Comparison of ENCODE assay signal across 15 cellular contexts in genomic region chr1:245600658-245601057, GRCh38.
DNase-seq lines count a peak whose midpoint lies in the region; FAIRE-seq and TF ChIP-seq lines count a peak whose summit lies in the region.
"Had no signal": no experiment of that assay in that cellular context is flagged by ENCODE, and none has a peak within 500 bp of the region (broad histone marks: within the 10 kb centered on the region; RNA-seq: fewer than 3 reads in every experiment).

No MANE protein-coding gene starts in this region.

- no peak overlapping the region for H2AK5ac ChIP-seq in trophoblast cell (ENCODE audit: low read length)

- H2BK120ac ChIP-seq in trophoblast cell (ENCODE audit: insufficient read depth, low read length, poor library complexity), result no peak overlapping the region

- no peak overlapping the region for H3K4me3 Mint-ChIP-seq in astrocyte (ENCODE audit: unreplicated experiment)
- H3K4me3 Mint-ChIP-seq: B cell; CD8-positive, alpha-beta T cell; GM23338 had no signal

- H3K27me3 Mint-ChIP-seq in astrocyte (ENCODE audit: low read depth, unreplicated experiment), result no peaks in the 10 kb centered on the region

- TF ChIP-seq CTCF in HEK293 (tag by site-specific recombination; IDR thresholded peaks at IDR 0.05) (no peak), astrocyte (IDR thresholded peaks at IDR 0.05; ENCODE audit: insufficient read depth, low read depth, low read length) (no peak), hepatocyte (IDR thresholded peaks at IDR 0.05; ENCODE audit: poor library complexity) (no peak)

- H3K4me3 ChIP-seq in HEK293 (ENCODE audit: low read depth, low read length) (no peak overlapping the region), astrocyte (ENCODE audit: insufficient read depth, low read depth, low read length) (no peak overlapping the region), hepatocyte (no peak overlapping the region), trophoblast cell (ENCODE audit: low read depth, low read length) (no peak overlapping the region)
- H3K4me3 ChIP-seq: BLaER1 treated with 17β-estradiol and CSF1 and Interleukin-3, amounts not matched to agents 10 nM and 100 nM; GM23338 had no signal

- CTCF ChIA-PET in HEK293 (lab: Yijun Ruan, JAX), result no interaction called here

- H3K4me1 ChIP-seq in HEK293 (ENCODE audit: control insufficient read depth, insufficient read depth, low read length), result no peaks in the 10 kb centered on the region
- peaks cover 17% of the 10 kb centered on the region for H3K4me1 ChIP-seq in astrocyte (ENCODE audit: insufficient read depth, low read length)
- H3K4me1 ChIP-seq in hepatocyte (ENCODE audit: insufficient read depth), result peaks cover 22% of the 10 kb centered on the region
- H3K4me1 ChIP-seq in trophoblast cell (ENCODE audit: control insufficient read depth in 1 of 2, insufficient read depth in 2 of 2, low read length in 2 of 2), result peaks cover 18 to 19% of the 10 kb centered on the region in 2 experiments

- peaks cover 11% of the 10 kb centered on the region for H3K4me1 Mint-ChIP-seq in astrocyte (ENCODE audit: low read depth, unreplicated experiment)
- H3K4me1 Mint-ChIP-seq: B cell had no signal

- peaks cover 2% of the 10 kb centered on the region for H3K9me3 Mint-ChIP-seq in astrocyte (ENCODE audit: unreplicated experiment)
- H3K9me3 Mint-ChIP-seq: CD8-positive, alpha-beta T cell; GM23338 had no signal

- TF ChIP-seq POLR2A in H54 (IDR thresholded peaks at IDR 0.05; ENCODE audit: low read depth, low read length), result no peak

- H3K27ac Mint-ChIP-seq in astrocyte (ENCODE audit: unreplicated experiment), result peak overlapping the region; percentile 84
- H3K27ac Mint-ChIP-seq: B cell; CD8-positive, alpha-beta T cell; GM23338 had no signal

- no peak overlapping the region for H3K4ac ChIP-seq in trophoblast cell (ENCODE audit: low read depth, low read length)

- no peak overlapping the region for H3K23ac ChIP-seq in trophoblast cell (ENCODE audit: low read length)

- H3K18ac ChIP-seq in trophoblast cell (ENCODE audit: low read length), result peak overlapping the region; percentile 16

- H3K14ac ChIP-seq in trophoblast cell (ENCODE audit: low read length), result peak overlapping the region; percentile 3

- H3K9me3 ChIP-seq in HEK293 (ENCODE audit: control insufficient read depth, insufficient read depth, low read depth, low read length) (no peaks in the 10 kb centered on the region), astrocyte (ENCODE audit: insufficient read depth, low read depth, low read length) (no peaks in the 10 kb centered on the region), hepatocyte (ENCODE audit: low read depth) (no peaks in the 10 kb centered on the region), trophoblast cell (ENCODE audit: insufficient read depth, low read depth, low read length) (peaks cover 3% of the 10 kb centered on the region)

- H3K27me3 ChIP-seq in astrocyte (ENCODE audit: insufficient read depth, low read length) (no peaks in the 10 kb centered on the region), hepatocyte (no peaks in the 10 kb centered on the region), trophoblast cell (ENCODE audit: insufficient read depth, low read length) (no peaks in the 10 kb centered on the region)
- H3K27me3 ChIP-seq: BLaER1 treated with 17β-estradiol and CSF1 and Interleukin-3, amounts not matched to agents 10 nM and 100 nM had no signal

- FAIRE-seq in astrocyte (lab: Jason Lieb, UNC) (no peak), H54 (lab: Jason Lieb, UNC) (no peak)

- no peak overlapping the region for H2AFZ ChIP-seq in astrocyte (ENCODE audit: low read depth, low read length)
- H2AFZ ChIP-seq in hepatocyte, result no peak overlapping the region
- no peak overlapping the region for H2AFZ ChIP-seq in trophoblast cell (ENCODE audit: insufficient read depth, low read length, poor library complexity)
- H2AFZ ChIP-seq: GM23338 had no signal

- H3K36me3 ChIP-seq in HEK293 (ENCODE audit: control insufficient read depth in 2 of 2, insufficient read depth in 1 of 2, low read length in 2 of 2) (no peaks in the 10 kb centered on the region), astrocyte (ENCODE audit: insufficient read depth, low read length) (no peaks in the 10 kb centered on the region), hepatocyte (replicated peaks; ENCODE audit: insufficient read depth, low read depth) (no peaks in the 10 kb centered on the region), trophoblast cell (ENCODE audit: control insufficient read depth in 1 of 2, insufficient read depth in 2 of 2, low read length in 2 of 2) (peaks cover 9 to 11% of the 10 kb centered on the region in 2 experiments)
- H3K36me3 ChIP-seq: BLaER1 treated with 17β-estradiol and CSF1 and Interleukin-3, amounts not matched to agents 10 nM and 100 nM had no signal

- H3K9ac ChIP-seq in astrocyte (ENCODE audit: low read length) (no peak overlapping the region), trophoblast cell (ENCODE audit: low read length) (no peak overlapping the region)
- H3K9ac ChIP-seq: BLaER1 treated with 17β-estradiol and CSF1 and Interleukin-3, amounts not matched to agents 10 nM and 100 nM had no signal

- no peak overlapping the region for H4K8ac ChIP-seq in trophoblast cell (ENCODE audit: low read depth, low read length)

- H2BK12ac ChIP-seq in trophoblast cell (ENCODE audit: low read length), result no peak overlapping the region

- no peaks in the 10 kb centered on the region for H3K9me2 ChIP-seq in hepatocyte (replicated peaks; ENCODE audit: insufficient read depth)

- 96% methylated on average over 4 of the region's 4 CpGs for WGBS in hepatocyte (ENCODE audit: low lambda C conversion rate, missing lambda C conversion rate)
- WGBS in trophoblast cell (ENCODE audit: extremely low coverage, insufficient coverage, insufficient read length), result no CpG with 5 or more reads among the region's 4 CpGs

- H3K36me3 Mint-ChIP-seq in astrocyte (ENCODE audit: low read depth, unreplicated experiment), result peaks cover 19% of the 10 kb centered on the region
- H3K36me3 Mint-ChIP-seq: CD8-positive, alpha-beta T cell had no signal

- no peak overlapping the region for H4K91ac ChIP-seq in trophoblast cell (ENCODE audit: low read depth, low read length)

- H3K27ac ChIP-seq in HEK293 (ENCODE audit: extremely low read depth, low read depth, low read length) (no peak overlapping the region), astrocyte (ENCODE audit: low read depth, low read length) (no peak overlapping the region), hepatocyte (peak overlapping the region; percentile 50), trophoblast cell (ENCODE audit: low read depth, low read length) (no peak overlapping the region)
- H3K27ac ChIP-seq: BLaER1 treated with 17β-estradiol and CSF1 and Interleukin-3, amounts not matched to agents 10 nM and 100 nM had no signal

- POLR2A ChIA-PET in HEK293 (lab: Yijun Ruan, JAX), result no interaction called here

- no peaks in the 10 kb centered on the region for H3K79me2 ChIP-seq in astrocyte (ENCODE audit: insufficient read depth, low read length)
- peaks cover 21% of the 10 kb centered on the region for H3K79me2 ChIP-seq in hepatocyte
- H3K79me2 ChIP-seq in trophoblast cell (ENCODE audit: control insufficient read depth, insufficient read depth, low read length, poor library complexity), result no peaks in the 10 kb centered on the region

- DNase-seq in astrocyte (ENCODE audit: low read depth), result no peak
- DNase-seq in hepatocyte (ENCODE audit: low spot score), result no peak
- no peak for DNase-seq in trophoblast cell
- no peak for DNase-seq in H54 (ENCODE audit: insufficient read length, low spot score)
- DNase-seq in activated gamma-delta T cell (lab: John Stamatoyannopoulos, UW), result no peak
- no peak for DNase-seq in amniotic stem cell (lab: John Stamatoyannopoulos, UW)
- DNase-seq: Calu3; CD8-positive, alpha-beta T cell; DMS79 treated with DMSO at 0.1 percent for 48 hours; GF-D8; H7 had no signal

- H4K20me1 ChIP-seq in astrocyte (ENCODE audit: insufficient read depth, low read length) (no peaks in the 10 kb centered on the region), hepatocyte (ENCODE audit: insufficient read depth, poor library complexity, severe bottlenecking) (no peaks in the 10 kb centered on the region)
- H4K20me1 ChIP-seq: BLaER1 treated with 17β-estradiol and CSF1 and Interleukin-3, amounts not matched to agents 10 nM and 100 nM had no signal

- H3K79me1 ChIP-seq in trophoblast cell (ENCODE audit: low read length), result peaks cover 13% of the 10 kb centered on the region

- no peak overlapping the region for H4K12ac ChIP-seq in trophoblast cell (ENCODE audit: low read depth, low read length)

- no peak overlapping the region for H2BK5ac ChIP-seq in trophoblast cell (ENCODE audit: low read depth, low read length, poor library complexity)

- H3K4me2 ChIP-seq in astrocyte (ENCODE audit: low read length) (no peak overlapping the region), hepatocyte (no peak overlapping the region), trophoblast cell (ENCODE audit: low read length) (no peak overlapping the region)
- H3K4me2 ChIP-seq: BLaER1 treated with 17β-estradiol and CSF1 and Interleukin-3, amounts not matched to agents 10 nM and 100 nM; GM23338 had no signal

TF ChIP-seq in HEK293, 187 proteins besides CTCF, POLR2A, EP300 and RAD21:
- no peak for TF ChIP-seq ZNF777 (tag by site-specific recombination; IDR thresholded peaks at IDR 0.05; ENCODE audit: borderline replicate concordance)
- TF ChIP-seq ZNF221 (tag by site-specific recombination; IDR thresholded peaks at IDR 0.05; ENCODE audit: borderline replicate concordance), result no peak
- TF ChIP-seq GLIS2 (tag by site-specific recombination; IDR thresholded peaks at IDR 0.05), result no peak
- TF ChIP-seq ZNF133 (tag by site-specific recombination; IDR thresholded peaks at IDR 0.05), result no peak
- TF ChIP-seq ZNF416 (tag by site-specific recombination; IDR thresholded peaks at IDR 0.05), result no peak
- peak; percentile 58 for TF ChIP-seq ZFHX2 (tag by site-specific recombination; conservative IDR thresholded peaks at IDR 0.05)
